11 cellular contexts compared by ENCODE assay signal in the genomic region with DNA sequence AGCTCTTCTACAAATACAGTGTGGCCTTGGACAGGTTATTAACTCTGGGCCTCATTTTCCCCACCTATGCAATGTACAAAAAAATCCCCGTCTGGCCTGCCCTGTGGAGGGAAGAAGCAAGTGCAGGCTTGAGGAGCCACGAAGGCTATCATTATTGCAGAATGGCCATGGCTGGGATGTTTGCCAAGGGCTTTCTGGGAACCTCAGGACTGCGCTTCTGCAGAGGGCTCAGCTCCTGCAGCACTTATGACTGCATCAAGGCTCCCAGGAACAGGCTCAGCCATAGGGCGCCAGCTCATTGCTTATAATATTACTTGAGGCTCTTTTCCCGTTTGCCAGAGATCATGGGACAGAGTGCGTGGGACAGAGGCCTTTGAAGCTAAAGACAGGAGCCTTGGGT. TPM values are rescaled to one million over a fixed set of nuclear protein-coding genes. Genes with fewer than 3 reads are reported as not detected.
DNase-seq lines count a peak whose midpoint lies in the region; ATAC-seq and TF ChIP-seq lines count a peak whose summit lies in the region.
"Had no signal": no experiment of that assay in that cellular context is flagged by ENCODE, and none has a peak within 500 bp of the region (broad histone marks: within the 10 kb centered on the region; RNA-seq: fewer than 3 reads in every experiment).

No MANE protein-coding gene starts in this region.

- intact Hi-C loops in ascending aorta (cut with DNase I) = no loop called here

- H3K4me3 Mint-ChIP-seq in activated naive CD8-positive, alpha-beta T cell treated with anti-CD3 and anti-CD28 coated beads, Interleukin-2, amount 10 ng/mL, durations not matched to agents 7 days and 5 days = peak overlapping the region; percentile 5
- H3K4me3 Mint-ChIP-seq in stimulated activated naive CD8-positive, alpha-beta T cell treated with anti-CD3 and anti-CD28 coated beads, Interleukin-15, amount 100 ng/mL, for 72 hours = peak overlapping the region in 1 of 2 donors; percentile 16
- H3K4me3 Mint-ChIP-seq in activated T-cell treated with anti-CD3 and anti-CD28 coated beads, Interleukin-2, amount 50 U/mL, for 4 hours = no peak overlapping the region

- DNase-seq in AG10803 (ENCODE audit: low read depth) (peak; percentile 78), ELR (ENCODE audit: low read depth) (peak; percentile 60), iris pigment epithelial cell (ENCODE audit: low read depth) (peak; percentile 90), ascending aorta (ENCODE audit: low spot score in 2 of 2) (no peak)
- no peak for DNase-seq in activated naive CD8-positive, alpha-beta T cell treated with anti-CD3 and anti-CD28 coated beads, Interleukin-2, amount 10 ng/mL, durations not matched to agents 7 days and 5 days
- no peak for DNase-seq in stimulated activated naive CD8-positive, alpha-beta T cell treated with anti-CD3 and anti-CD28 coated beads, Interleukin-15, amount 100 ng/mL, for 72 hours
- DNase-seq in activated T-cell treated with anti-CD3 and anti-CD28 coated beads, Interleukin-2, amount 50 U/mL, for 4 hours = no peak
- DNase-seq: mesendoderm; stimulated activated CD4-positive, alpha-beta T cell treated with anti-CD3 and anti-CD28 coated beads, Interleukin-4, amount 100 ng/mL, for 1 hour had no signal

- no peak overlapping the region for H3K27ac ChIP-seq in ascending aorta

- H3K4me1 ChIP-seq in ascending aorta = no peaks in the 10 kb centered on the region

- peaks cover 5% of the 10 kb centered on the region for H3K36me3 Mint-ChIP-seq in activated naive CD8-positive, alpha-beta T cell treated with anti-CD3 and anti-CD28 coated beads, Interleukin-2, amount 10 ng/mL, durations not matched to agents 7 days and 5 days
- H3K36me3 Mint-ChIP-seq in activated T-cell treated with anti-CD3 and anti-CD28 coated beads, Interleukin-2, amount 50 U/mL, for 4 hours (ENCODE audit: insufficient read depth) = peaks cover 4% of the 10 kb centered on the region

- POLR2A ChIA-PET in activated naive CD8-positive, alpha-beta T cell treated with anti-CD3 and anti-CD28 coated beads, Interleukin-2, amount 10 ng/mL, durations not matched to agents 7 days and 5 days (lab: Charles Lee) = interaction anchor here (1.0 to 9.7 kb wide), 5 partner anchors 9 to 42 kb away, joined by 3 to 71 read pairs (median 5); a partner anchor contains a TSS

- no peaks in the 10 kb centered on the region for H3K27me3 ChIP-seq in ascending aorta

- H3K9me3 ChIP-seq in ascending aorta = peaks cover 0 to 7% of the 10 kb centered on the region in 2 donors

- no peak overlapping the region for H3K4me3 ChIP-seq in AG10803 (ENCODE audit: low read length)
- no peak overlapping the region for H3K4me3 ChIP-seq in ascending aorta

- TF ChIP-seq CTCF in AG10803 (conservative IDR thresholded peaks at IDR 0.05; ENCODE audit: low read length) = peak; percentile 22; the same call in 1 of the 2 replicates
- no peak for TF ChIP-seq CTCF in ascending aorta (IDR thresholded peaks at IDR 0.05)

- no peaks in the 10 kb centered on the region for H3K27me3 Mint-ChIP-seq in activated naive CD8-positive, alpha-beta T cell treated with anti-CD3 and anti-CD28 coated beads, Interleukin-2, amount 10 ng/mL, durations not matched to agents 7 days and 5 days
- no peaks in the 10 kb centered on the region for H3K27me3 Mint-ChIP-seq in stimulated activated naive CD8-positive, alpha-beta T cell treated with anti-CD3 and anti-CD28 coated beads, Interleukin-15, amount 100 ng/mL, for 72 hours
- H3K27me3 Mint-ChIP-seq in activated T-cell treated with anti-CD3 and anti-CD28 coated beads, Interleukin-2, amount 50 U/mL, for 4 hours (ENCODE audit: low read depth) = no peaks in the 10 kb centered on the region

- peaks cover 83% of the 10 kb centered on the region for H3K4me1 Mint-ChIP-seq in activated naive CD8-positive, alpha-beta T cell treated with anti-CD3 and anti-CD28 coated beads, Interleukin-2, amount 10 ng/mL, durations not matched to agents 7 days and 5 days
- H3K4me1 Mint-ChIP-seq in stimulated activated naive CD8-positive, alpha-beta T cell treated with anti-CD3 and anti-CD28 coated beads, Interleukin-15, amount 100 ng/mL, for 72 hours = peaks cover 100% of the 10 kb centered on the region
- H3K4me1 Mint-ChIP-seq in activated T-cell treated with anti-CD3 and anti-CD28 coated beads, Interleukin-2, amount 50 U/mL, for 4 hours (ENCODE audit: low read depth) = peaks cover 99% of the 10 kb centered on the region

- H3K36me3 ChIP-seq in ascending aorta = no peaks in the 10 kb centered on the region

- peak overlapping the region; percentile 93 for H3K27ac Mint-ChIP-seq in activated naive CD8-positive, alpha-beta T cell treated with anti-CD3 and anti-CD28 coated beads, Interleukin-2, amount 10 ng/mL, durations not matched to agents 7 days and 5 days
- H3K27ac Mint-ChIP-seq in stimulated activated naive CD8-positive, alpha-beta T cell treated with anti-CD3 and anti-CD28 coated beads, Interleukin-15, amount 100 ng/mL, for 72 hours = no peak overlapping the region

- no peaks in the 10 kb centered on the region for H3K9me3 Mint-ChIP-seq in activated naive CD8-positive, alpha-beta T cell treated with anti-CD3 and anti-CD28 coated beads, Interleukin-2, amount 10 ng/mL, durations not matched to agents 7 days and 5 days
- peaks cover 5 to 21% of the 10 kb centered on the region in 2 donors for H3K9me3 Mint-ChIP-seq in stimulated activated naive CD8-positive, alpha-beta T cell treated with anti-CD3 and anti-CD28 coated beads, Interleukin-15, amount 100 ng/mL, for 72 hours
- no peaks in the 10 kb centered on the region for H3K9me3 Mint-ChIP-seq in activated T-cell treated with anti-CD3 and anti-CD28 coated beads, Interleukin-2, amount 50 U/mL, for 4 hours

- no peak for ATAC-seq in activated naive CD8-positive, alpha-beta T cell treated with anti-CD3 and anti-CD28 coated beads, Interleukin-2, amount 10 ng/mL, durations not matched to agents 7 days and 5 days (ENCODE audit: low read depth)
- no peak for ATAC-seq in HG03039 (IDR thresholded peaks at IDR 0.05; ENCODE audit: unreplicated experiment)
- no peak for ATAC-seq in stimulated activated naive CD8-positive, alpha-beta T cell treated with anti-CD3 and anti-CD28 coated beads, Interleukin-15, amount 100 ng/mL, for 72 hours
- ATAC-seq in activated T-cell treated with anti-CD3 and anti-CD28 coated beads, Interleukin-2, amount 50 U/mL, for 4 hours = no peak

RNA-seq across cellular contexts. Expression of a gene that starts 20.5 kb away (rescaled TPM):
- total RNA-seq in activated naive CD8-positive, alpha-beta T cell treated with anti-CD3 and anti-CD28 coated beads, Interleukin-2, amount 10 ng/mL, durations not matched to agents 7 days and 5 days = under 1 TPM; 0.17 to 0.30 TPM
- total RNA-seq in ascending aorta = not detected
- total RNA-seq in activated T-cell treated with anti-CD3 and anti-CD28 coated beads, Interleukin-2, amount 50 U/mL, for 4 hours = under 1 TPM; 0.05 to 0.28 (median 0.18) TPM
- total RNA-seq: G401 had no signal

RNA-seq across cellular contexts. Expression of a gene that starts 33.3 kb away (rescaled TPM):
- total RNA-seq in activated naive CD8-positive, alpha-beta T cell treated with anti-CD3 and anti-CD28 coated beads, Interleukin-2, amount 10 ng/mL, durations not matched to agents 7 days and 5 days = 100 to 1,000 TPM; 124 to 125 TPM
- 193 TPM for total RNA-seq in ascending aorta
- total RNA-seq in activated T-cell treated with anti-CD3 and anti-CD28 coated beads, Interleukin-2, amount 50 U/mL, for 4 hours = 100 to 1,000 TPM; 238 to 274 (median 240) TPM

Comparison
In these comparisons a context has a peak if more than half of its experiments do, and no peak if none do; other contexts are left out.
1. DNase-seq: peak in AG10803 (single experiment), ELR (single experiment) and iris pigment epithelial cell (single experiment); none in activated naive CD8-positive, alpha-beta T cell treated with anti-CD3 and anti-CD28 coated beads, Interleukin-2, amount 10 ng/mL, durations not matched to agents 7 days and 5 days (single experiment), ascending aorta (0 of 2), stimulated activated naive CD8-positive, alpha-beta T cell treated with anti-CD3 and anti-CD28 coated beads, Interleukin-15, amount 100 ng/mL, for 72 hours (0 of 2) and activated T-cell treated with anti-CD3 and anti-CD28 coated beads, Interleukin-2, amount 50 U/mL, for 4 hours (single experiment).